ENCODE assay signal across 8 cellular contexts in genomic region chr5:154214236-154215106, GRCh38. TPM values are rescaled to one million over a fixed set of nuclear protein-coding genes. Genes with fewer than 3 reads are reported as not detected.
DNase-seq lines count a peak whose midpoint lies in the region; ATAC-seq and TF ChIP-seq lines count a peak whose summit lies in the region.

No MANE protein-coding gene starts in this region.

- TF ChIP-seq CTCF in GM13977 (IDR thresholded peaks at IDR 0.05; ENCODE audit: extremely low read depth, insufficient read depth, missing control alignments) (no peak), fibroblast of mammary gland (conservative IDR thresholded peaks at IDR 0.05; ENCODE audit: control insufficient read depth, insufficient read depth, low read depth, low read length) (no peak), BE2C (IDR thresholded peaks at IDR 0.05; ENCODE audit: low read depth, low read length) (no peak)

- in situ Hi-C loops in GM13977 (cut with MboI; ENCODE audit: low pct_unique_long_range_greater_than_20kb, low sequenced_read_pairs, unreplicated experiment) = no loop called here

- no peaks in the 10 kb centered on the region for H3K9me3 ChIP-seq in BE2C

- peak; percentile 54 for DNase-seq in GM13977 (ENCODE audit: low spot score)
- DNase-seq in MV-4-11 (lab: John Stamatoyannopoulos, UW) = peak; percentile 52
- DNase-seq in fibroblast of mammary gland (ENCODE audit: low read depth) = peak; percentile 78
- no peak for DNase-seq in left lobe of liver (ENCODE audit: low spot score)
- no peak for DNase-seq in BE2C
- no peak for DNase-seq in activated CD4-positive, alpha-beta T cell treated with anti-CD3 and anti-CD28 coated beads for 48 hours
- DNase-seq in activated CD4-positive, alpha-beta T cell treated with anti-CD3 and anti-CD28 coated beads, Interleukin-2, amount 50 U/mL, for 48 hours = no peak

- H3K36me3 ChIP-seq in BE2C = no peaks in the 10 kb centered on the region

- ATAC-seq in GM21786 (IDR thresholded peaks at IDR 0.05; ENCODE audit: unreplicated experiment) (peak; percentile 63), left lobe of liver (no peak)

- H3K27me3 ChIP-seq in BE2C = no peaks in the 10 kb centered on the region

- H3K4me3 ChIP-seq in fibroblast of mammary gland (ENCODE audit: control insufficient read depth, low read depth, low read length) (no peak overlapping the region), BE2C (ENCODE audit: low read depth, low read length) (no peak overlapping the region)

- no peaks in the 10 kb centered on the region for H3K4me1 ChIP-seq in BE2C

RNA-seq across cellular contexts. Expression of gene GALNT10, which starts 23.9 kb away (rescaled TPM):
- 7.8 TPM for total RNA-seq in left lobe of liver
- polyA plus RNA-seq in BE2C (2012; ENCODE audit: insufficient read depth, insufficient read length, low read depth) = 5.9 TPM

Comparison
In these comparisons a context has a peak if more than half of its experiments do, and no peak if none do; other contexts are left out.
1. DNase-seq: peak in GM13977 (single experiment), MV-4-11 (single experiment) and fibroblast of mammary gland (single experiment); none in left lobe of liver (single experiment), BE2C (single experiment), activated CD4-positive, alpha-beta T cell treated with anti-CD3 and anti-CD28 coated beads for 48 hours (single experiment) and activated CD4-positive, alpha-beta T cell treated with anti-CD3 and anti-CD28 coated beads, Interleukin-2, amount 50 U/mL, for 48 hours (0 of 2).